ENCODE assay signal across 16 cellular contexts in genomic region chr2:142880275-142880674, GRCh38.
A peak's percentile ranks its signal among the peaks of the same experiment; 100 is the strongest.
DNase-seq lines count a peak whose midpoint lies in the region; ATAC-seq lines count a peak whose summit lies in the region.
"Had no signal": no experiment of that assay in that cellular context is flagged by ENCODE, and none has a peak within 500 bp of the region (broad histone marks: within the 10 kb centered on the region; RNA-seq: fewer than 3 reads in every experiment).

No MANE protein-coding gene starts in this region.

- H3K4me3 Mint-ChIP-seq in T-helper 2 cell treated with Interferon-gamma antibody and Interleukin-4, amounts not matched to agents 5 μg/mL and 100 μg/mL, for 36 hours, result no peak overlapping the region

- H3K27me3 Mint-ChIP-seq in T-helper 2 cell treated with Interferon-gamma antibody and Interleukin-4, amounts not matched to agents 5 μg/mL and 100 μg/mL, for 36 hours (ENCODE audit: low read depth), result no peaks in the 10 kb centered on the region

- no peaks in the 10 kb centered on the region for H3K9me3 Mint-ChIP-seq in T-helper 2 cell treated with Interferon-gamma antibody and Interleukin-4, amounts not matched to agents 5 μg/mL and 100 μg/mL, for 36 hours

- no peaks in the 10 kb centered on the region for H3K36me3 Mint-ChIP-seq in T-helper 2 cell treated with Interferon-gamma antibody and Interleukin-4, amounts not matched to agents 5 μg/mL and 100 μg/mL, for 36 hours (ENCODE audit: low read depth)

- peak; percentile 79 for DNase-seq in EH (ENCODE audit: low read depth)
- DNase-seq in caudate nucleus (lab: John Stamatoyannopoulos, UW), result peak in 2 of 61 donors; percentile 39 to 49
- peak; percentile 68 for DNase-seq in non-pigmented ciliary epithelial cell (ENCODE audit: low read depth)
- no peak for DNase-seq in activated T-cell treated with anti-CD3 and anti-CD28 coated beads, Interleukin-2, amount 50 U/mL, for 48 hours
- no peak for DNase-seq in NCI-H1930 (lab: John Stamatoyannopoulos, UW)
- no peak for DNase-seq in T-helper 2 cell treated with Interferon-gamma antibody and Interleukin-4, amounts not matched to agents 5 μg/mL and 100 μg/mL, for 36 hours (ENCODE audit: low spot score)
- DNase-seq in hippocampal formation (lab: John Stamatoyannopoulos, UW), result no peak
- DNase-seq: activated CD8-positive, alpha-beta memory T cell treated with anti-CD3 and anti-CD28 coated beads, Interleukin-2, amount 50 U/mL, for 48 hours; DMS 273 treated with DMSO at 0.1 percent for 48 hours; gastrocnemius medialis; NCI-H2171; stimulated activated naive CD4-positive, alpha-beta T cell had no signal

- no peak overlapping the region for H3K27ac Mint-ChIP-seq in T-helper 2 cell treated with Interferon-gamma antibody and Interleukin-4, amounts not matched to agents 5 μg/mL and 100 μg/mL, for 36 hours

- no peaks in the 10 kb centered on the region for H3K4me1 Mint-ChIP-seq in T-helper 2 cell treated with Interferon-gamma antibody and Interleukin-4, amounts not matched to agents 5 μg/mL and 100 μg/mL, for 36 hours (ENCODE audit: low read depth)

- ATAC-seq in HG03565 (IDR thresholded peaks at IDR 0.05; ENCODE audit: unreplicated experiment), result peak; percentile 20
- ATAC-seq: gastrocnemius medialis, left lobe of liver, Panc1 had no signal

- peak overlapping the region; percentile 32 for H3K27ac ChIP-seq in caudate nucleus (ENCODE audit: low read depth, low read length)
- H3K27ac ChIP-seq: ascending aorta, gastrocnemius medialis had no signal

Comparison
In these comparisons a context has a peak if more than half of its experiments do, and no peak if none do; other contexts are left out.
1. DNase-seq: peak in EH (single experiment) and non-pigmented ciliary epithelial cell (single experiment); none in activated T-cell treated with anti-CD3 and anti-CD28 coated beads, Interleukin-2, amount 50 U/mL, for 48 hours (0 of 2), NCI-H1930 (0 of 2), T-helper 2 cell treated with Interferon-gamma antibody and Interleukin-4, amounts not matched to agents 5 μg/mL and 100 μg/mL, for 36 hours (single experiment) and hippocampal formation (0 of 2).